Comparison of ENCODE assay signal across 23 cellular contexts in genomic region chr6:136401749-136402148, GRCh38.
A peak's percentile ranks its signal among the peaks of the same experiment; 100 is the strongest.
DNase-seq lines count a peak whose midpoint lies in the region; ATAC-seq and TF ChIP-seq lines count a peak whose summit lies in the region.
"Had no signal": no experiment of that assay in that cellular context is flagged by ENCODE, and none has a peak within 500 bp of the region (broad histone marks: within the 10 kb centered on the region; RNA-seq: fewer than 3 reads in every experiment).

No MANE protein-coding gene starts in this region.

- no peak overlapping the region for H2AFZ ChIP-seq in fibroblast of lung (ENCODE audit: low read length)

- DNase-seq in EL = peak; percentile 31
- DNase-seq in RPMI7951 (ENCODE audit: low read depth) = peak; percentile 3
- DNase-seq in fibroblast of lung (ENCODE audit: low read depth in 2 of 2) = peak; percentile 19 to 80
- peak; percentile 39 for DNase-seq in renal cortical epithelial cell (ENCODE audit: low read depth)
- no peak for DNase-seq in NCI-H1694 (lab: John Stamatoyannopoulos, UW)
- DNase-seq in NCI-H345 (lab: John Stamatoyannopoulos, UW) = no peak
- DNase-seq: activated CD4-positive, alpha-beta T cell treated with anti-CD3 and anti-CD28 coated beads, Interleukin-2, amount 50 U/mL, for 1 hour; activated naive CD4-positive, alpha-beta T cell treated with anti-CD3 and anti-CD28 coated beads for 36 hours; activated T-cell treated with anti-CD3 and anti-CD28 coated beads for 4 hours; DMS53; heart left ventricle; kidney; MG63; NCI-H187 treated with DMSO at 0.1 percent for 48 hours; NCI-H524 treated with DMSO at 0.1 percent for 48 hours; ovary had no signal

- no peaks in the 10 kb centered on the region for H3K27me3 ChIP-seq in fibroblast of lung (ENCODE audit: control insufficient read depth, insufficient read depth, low read length)
- H3K27me3 ChIP-seq: BLaER1, heart left ventricle, MG63, ovary, vagina had no signal

- no peaks in the 10 kb centered on the region for H3K9me3 ChIP-seq in fibroblast of lung (ENCODE audit: control insufficient read depth, insufficient read depth, low read depth, low read length)
- H3K9me3 ChIP-seq: BLaER1, heart left ventricle, MG63, ovary, vagina had no signal

- H3K27ac ChIP-seq in fibroblast of lung (ENCODE audit: insufficient read depth, low read length) = no peak overlapping the region
- H3K27ac ChIP-seq: BLaER1, heart left ventricle, ovary, SK-N-MC, vagina had no signal

- peaks cover 11% of the 10 kb centered on the region for H3K4me1 ChIP-seq in fibroblast of lung (ENCODE audit: control insufficient read depth, extremely low read depth, insufficient read depth, low read length)
- H3K4me1 ChIP-seq: BLaER1, heart left ventricle, vagina had no signal

- H3K4me2 ChIP-seq in fibroblast of lung (ENCODE audit: extremely low read depth, insufficient read depth, low read length) = peak overlapping the region; percentile 20
- H3K4me2 ChIP-seq: BLaER1 had no signal

- ATAC-seq in HG02981 (IDR thresholded peaks at IDR 0.05; ENCODE audit: unreplicated experiment) (no peak), GM21737 (IDR thresholded peaks at IDR 0.05; ENCODE audit: unreplicated experiment) (no peak)
- ATAC-seq: heart left ventricle; stimulated activated memory B cell treated with anti-CD40 and anti-IgM and Interleukin-4, amounts not matched to agents 10 μg/mL and 1 μg/mL and 100 μg/mL, for 72 hours had no signal

- H4K20me1 ChIP-seq in fibroblast of lung (ENCODE audit: control insufficient read depth, extremely low read depth, insufficient read depth, low read length) = no peaks in the 10 kb centered on the region
- H4K20me1 ChIP-seq: BLaER1 had no signal

- no peak overlapping the region for H3K9ac ChIP-seq in fibroblast of lung (ENCODE audit: insufficient read depth, low read length)
- H3K9ac ChIP-seq: BLaER1 had no signal

- H3K36me3 ChIP-seq in fibroblast of lung (ENCODE audit: control insufficient read depth, insufficient read depth, low read length) = no peaks in the 10 kb centered on the region
- H3K36me3 ChIP-seq: BLaER1, heart left ventricle, MG63, ovary, vagina had no signal

- H3K4me3 ChIP-seq in fibroblast of lung (replicated peaks in 1 of 4; ENCODE audit: control extremely low read depth in 1 of 4, insufficient read depth in 1 of 4, low read depth in 3 of 4, low read length in 4 of 4) = no peak overlapping the region
- H3K4me3 ChIP-seq: BLaER1, heart left ventricle, MG63, ovary, SK-N-MC, skin epidermis, vagina had no signal

- no peaks in the 10 kb centered on the region for H3K79me2 ChIP-seq in fibroblast of lung (ENCODE audit: control insufficient read depth, insufficient read depth, low read length)

- TF ChIP-seq CTCF in fibroblast of lung (conservative IDR thresholded peaks at IDR 0.05 in 1 of 2, IDR thresholded peaks at IDR 0.05 in 1 of 2; ENCODE audit: low read depth in 1 of 2, low read length in 2 of 2) = no peak

Comparison
In these comparisons a context has a peak if more than half of its experiments do, and no peak if none do; other contexts are left out.
1. DNase-seq: peak in EL (single experiment), RPMI7951 (single experiment), fibroblast of lung (2 of 2) and renal cortical epithelial cell (single experiment); none in NCI-H1694 (single experiment) and NCI-H345 (single experiment).